ENCODE assay signal across 26 cellular contexts in the genomic region with DNA sequence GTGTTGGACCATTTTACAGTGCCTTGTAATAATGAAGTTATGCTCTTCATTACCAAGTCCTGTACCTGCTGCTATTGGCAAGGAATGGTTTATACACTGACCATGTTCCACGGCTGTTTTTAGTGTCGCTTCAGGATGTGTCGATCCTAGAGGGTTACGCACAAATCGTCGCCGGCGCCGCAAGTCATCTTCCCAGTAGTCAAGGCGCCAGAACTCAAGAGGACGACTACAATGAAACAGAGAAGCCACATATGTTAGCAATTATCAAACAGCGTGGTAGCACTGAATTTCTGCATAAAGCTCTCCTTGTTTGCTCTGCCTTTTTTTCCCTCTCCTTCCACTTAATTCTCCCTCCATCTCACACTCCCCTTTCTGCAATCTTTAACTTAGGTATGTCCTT. TPM values are rescaled to one million over a fixed set of nuclear protein-coding genes. Genes with fewer than 3 reads are reported as not detected.
"Had no signal": no experiment of that assay in that cellular context is flagged by ENCODE, and none has a peak within 500 bp of the region (broad histone marks: within the 10 kb centered on the region; RNA-seq: fewer than 3 reads in every experiment).

No MANE protein-coding gene starts in this region.

- H3K27ac Mint-ChIP-seq: activated naive CD4-positive, alpha-beta T cell treated with anti-CD3 and anti-CD28 coated beads, Interleukin-2, amount 50 U/mL, for 72 hours; dendritic cell treated with granulocyte-macrophage colony-stimulating factor and Interleukin-4, amounts not matched to agents 40 ng/mL and 50 ng/mL, for 4 days; nephron; stimulated activated naive B cell treated with anti-CD40 and anti-IgM and Interleukin-4, amounts not matched to agents 10 μg/mL and 1 μg/mL and 100 μg/mL, for 72 hours; T-helper 2 cell treated with Interferon-gamma antibody and Interleukin-4, amounts not matched to agents 5 μg/mL and 100 μg/mL, for 36 hours had no signal

- H3K27ac ChIP-seq: adrenal gland, ascending aorta, brain microvascular endothelial cell, left ventricle myocardium inferior, parathyroid adenoma, right lobe of liver, testis, vagina, WERI-Rb-1 had no signal

- H3K4me1 ChIP-seq: adrenal gland, ascending aorta, left ventricle myocardium inferior, parathyroid adenoma, right lobe of liver, testis, vagina had no signal

- H3K36me3 ChIP-seq: adrenal gland, ascending aorta, brain microvascular endothelial cell, left ventricle myocardium inferior, right lobe of liver, vagina, WERI-Rb-1 had no signal

- H3K36me3 Mint-ChIP-seq: activated naive CD4-positive, alpha-beta T cell treated with anti-CD3 and anti-CD28 coated beads, Interleukin-2, amount 50 U/mL, for 72 hours had no signal

- H3K4me3 ChIP-seq: adrenal gland, ascending aorta, left ventricle myocardium inferior, right lobe of liver, smooth muscle cell, testis, vagina had no signal

- H3K9ac ChIP-seq: parathyroid adenoma had no signal

- H3K9me3 Mint-ChIP-seq: activated naive CD4-positive, alpha-beta T cell treated with anti-CD3 and anti-CD28 coated beads, Interleukin-2, amount 50 U/mL, for 72 hours; dendritic cell treated with granulocyte-macrophage colony-stimulating factor and Interleukin-4, amounts not matched to agents 40 ng/mL and 50 ng/mL, for 4 days; nephron; stimulated activated naive B cell treated with anti-CD40 and anti-IgM and Interleukin-4, amounts not matched to agents 10 μg/mL and 1 μg/mL and 100 μg/mL, for 72 hours; T-helper 2 cell treated with Interferon-gamma antibody and Interleukin-4, amounts not matched to agents 5 μg/mL and 100 μg/mL, for 36 hours had no signal

- H3K9me3 ChIP-seq: ascending aorta, left ventricle myocardium inferior, right lobe of liver, testis, vagina had no signal

- H3K79me2 ChIP-seq: parathyroid adenoma had no signal

- DNase-seq: activated CD4-positive, alpha-beta T cell treated with anti-CD3 and anti-CD28 coated beads for 1 hour; activated T-cell treated with anti-CD3 and anti-CD28 coated beads, Interleukin-2, amount 50 U/mL, for 1 hour; adrenal gland; brain microvascular endothelial cell; caudate nucleus; effector CD4-positive, alpha-beta T cell; erythroblast; hypothalamus; left ventricle myocardium inferior; midbrain; right lobe of liver; stimulated activated CD4-positive, alpha-beta T cell treated with anti-CD3 and anti-CD28 coated beads, Interleukin-15, amount 100 ng/mL, for 24 hours; stimulated activated CD8-positive, alpha-beta memory T cell treated with anti-CD3 and anti-CD28 coated beads, Interleukin-4, amount 100 ng/mL, for 48 hours; stimulated activated naive B cell treated with anti-CD40 and anti-IgM and Interleukin-4, amounts not matched to agents 10 μg/mL and 1 μg/mL and 100 μg/mL, for 72 hours; testis; trophoblast cell; WERI-Rb-1 had no signal

- H3K4me1 Mint-ChIP-seq: nephron had no signal

- H3K27me3 Mint-ChIP-seq: dendritic cell treated with granulocyte-macrophage colony-stimulating factor and Interleukin-4, amounts not matched to agents 40 ng/mL and 50 ng/mL, for 4 days; stimulated activated naive B cell treated with anti-CD40 and anti-IgM and Interleukin-4, amounts not matched to agents 10 μg/mL and 1 μg/mL and 100 μg/mL, for 72 hours had no signal

- H2AFZ ChIP-seq: parathyroid adenoma had no signal

- H3K27me3 ChIP-seq: adrenal gland, ascending aorta, brain microvascular endothelial cell, right lobe of liver, testis, vagina had no signal

- H3K4me3 Mint-ChIP-seq: dendritic cell treated with granulocyte-macrophage colony-stimulating factor and Interleukin-4, amounts not matched to agents 40 ng/mL and 50 ng/mL, for 4 days; stimulated activated naive B cell treated with anti-CD40 and anti-IgM and Interleukin-4, amounts not matched to agents 10 μg/mL and 1 μg/mL and 100 μg/mL, for 72 hours; T-helper 2 cell treated with Interferon-gamma antibody and Interleukin-4, amounts not matched to agents 5 μg/mL and 100 μg/mL, for 36 hours had no signal

- H3K4me2 ChIP-seq: smooth muscle cell had no signal

- FAIRE-seq: TTC549 had no signal

RNA-seq across cellular contexts. Expression of a gene that starts 17.0 kb away (rescaled TPM):
- total RNA-seq: activated naive CD4-positive, alpha-beta T cell treated with anti-CD3 and anti-CD28 coated beads, Interleukin-2, amount 50 U/mL, for 72 hours; ascending aorta; testis had no signal
